ENCODE assay signal across 8 cellular contexts in genomic region chr11:104151404-104152204, GRCh38. TPM values are rescaled to one million over a fixed set of nuclear protein-coding genes. Genes with fewer than 3 reads are reported as not detected.
DNase-seq lines count a peak whose midpoint lies in the region; ATAC-seq and TF ChIP-seq lines count a peak whose summit lies in the region.
"Had no signal": no experiment of that assay in that cellular context is flagged by ENCODE, and none has a peak within 500 bp of the region (broad histone marks: within the 10 kb centered on the region; RNA-seq: fewer than 3 reads in every experiment).

No MANE protein-coding gene starts in this region.

- H3K36me3 ChIP-seq in DOHH2 (ENCODE audit: control insufficient read depth, low read length): no peaks in the 10 kb centered on the region
- H3K36me3 ChIP-seq in mesenchymal stem cell (ENCODE audit: control insufficient read depth in 1 of 2, insufficient read depth in 2 of 2, low read depth in 1 of 2, low read length in 2 of 2): no peaks in the 10 kb centered on the region

- H3K4me3 ChIP-seq in DOHH2 (ENCODE audit: low read length) (peak overlapping the region; percentile 58), astrocyte of the spinal cord (ENCODE audit: low read depth, low read length) (no peak overlapping the region), mesenchymal stem cell (ENCODE audit: insufficient read depth in 1 of 2, low read depth in 1 of 2, low read length in 2 of 2) (no peak overlapping the region)

- H3F3A ChIP-seq in DOHH2 (ENCODE audit: control insufficient read depth, insufficient read depth): peaks cover 6% of the 10 kb centered on the region

- H4K8ac ChIP-seq in mesenchymal stem cell (ENCODE audit: low read length): no peak overlapping the region

- no peak overlapping the region for H3K14ac ChIP-seq in mesenchymal stem cell (ENCODE audit: low read length in 2 of 2)

- H3K4ac ChIP-seq in mesenchymal stem cell (ENCODE audit: low read depth in 1 of 2, low read length in 2 of 2): no peak overlapping the region

- WGBS in mesenchymal stem cell: 93% methylated on average over 4 of the region's 8 CpGs

- no peak overlapping the region for H2BK5ac ChIP-seq in mesenchymal stem cell (ENCODE audit: low read depth, low read length, poor library complexity, severe bottlenecking)

- in situ Hi-C loops in astrocyte of the spinal cord (cut with HindIII; ENCODE audit: low sequenced_read_pairs): no loop called here

- no peak overlapping the region for H2BK15ac ChIP-seq in mesenchymal stem cell (ENCODE audit: low read depth, poor library complexity, severe bottlenecking)

- H3K18ac ChIP-seq in mesenchymal stem cell (ENCODE audit: low read depth in 1 of 2, low read length in 2 of 2): no peak overlapping the region

- H3K4me2 ChIP-seq in DOHH2 (ENCODE audit: low read length): peak overlapping the region; percentile 70
- H3K4me2 ChIP-seq in mesenchymal stem cell (ENCODE audit: low read length, poor library complexity, severe bottlenecking): no peak overlapping the region

- peaks cover 49% of the 10 kb centered on the region for H3K79me2 ChIP-seq in DOHH2 (ENCODE audit: control insufficient read depth, low read length)

- no peaks in the 10 kb centered on the region for H4K20me1 ChIP-seq in DOHH2 (ENCODE audit: control insufficient read depth, insufficient read depth, low read depth, low read length)

- H3K27me3 ChIP-seq in DOHH2 (ENCODE audit: control insufficient read depth, low read length) (no peaks in the 10 kb centered on the region), mesenchymal stem cell (ENCODE audit: control insufficient read depth in 1 of 2, insufficient read depth in 1 of 2, low read length in 2 of 2) (no peaks in the 10 kb centered on the region)

- H2AK5ac ChIP-seq in mesenchymal stem cell (ENCODE audit: low read length, severe bottlenecking): no peak overlapping the region

- H3K23ac ChIP-seq in mesenchymal stem cell (ENCODE audit: low read length in 2 of 2): no peak overlapping the region

- no peak overlapping the region for H2BK120ac ChIP-seq in mesenchymal stem cell (ENCODE audit: low read depth, low read length)

- H3K27ac ChIP-seq in DOHH2 (ENCODE audit: low read depth, low read length) (peak overlapping the region; percentile 68; the same call in 1 of the 2 replicates), mesenchymal stem cell (ENCODE audit: low read length, poor library complexity, severe bottlenecking) (no peak overlapping the region)
- H3K27ac ChIP-seq: epithelial cell of prostate had no signal

- DNase-seq in astrocyte of the spinal cord (ENCODE audit: low read depth, low spot score): peak; percentile 14
- DNase-seq in mesenchymal stem cell: peak; percentile 17
- no peak for DNase-seq in activated CD4-positive, CD25-positive, alpha-beta regulatory T cell (lab: John Stamatoyannopoulos, UW)
- no peak for DNase-seq in NCI-H128 (lab: John Stamatoyannopoulos, UW; ENCODE audit: unreplicated experiment)
- DNase-seq in cerebellar nuclear complex (lab: John Stamatoyannopoulos, UW): no peak

- no peak overlapping the region for H3K9ac ChIP-seq in mesenchymal stem cell (ENCODE audit: low read length)

- peaks cover 36% of the 10 kb centered on the region for H3K4me1 ChIP-seq in DOHH2 (ENCODE audit: control insufficient read depth, low read length)
- no peaks in the 10 kb centered on the region for H3K4me1 ChIP-seq in mesenchymal stem cell (ENCODE audit: control insufficient read depth, insufficient read depth, low read depth, low read length)

- peaks cover 2% of the 10 kb centered on the region for H3K79me1 ChIP-seq in mesenchymal stem cell (replicated peaks; ENCODE audit: low read length, poor library complexity, severe bottlenecking)

- no peak overlapping the region for H2AFZ ChIP-seq in mesenchymal stem cell (ENCODE audit: low read depth, low read length)

- no peak overlapping the region for H4K91ac ChIP-seq in mesenchymal stem cell (ENCODE audit: low read length)

- ATAC-seq in HG03159 (IDR thresholded peaks at IDR 0.05; ENCODE audit: unreplicated experiment): peak; percentile 52

- no peaks in the 10 kb centered on the region for H3K9me2 ChIP-seq in DOHH2 (replicated peaks; ENCODE audit: control insufficient read depth, low read length)

- H2BK12ac ChIP-seq in mesenchymal stem cell (ENCODE audit: low read length in 2 of 2): no peak overlapping the region

- TF ChIP-seq CTCF in DOHH2 (IDR thresholded peaks at IDR 0.05; ENCODE audit: low read depth, low read length, poor library complexity, severe bottlenecking): peak; percentile 62
- peak; percentile 47 for TF ChIP-seq CTCF in astrocyte of the spinal cord (IDR thresholded peaks at IDR 0.05; ENCODE audit: low read depth, low read length)

- H3K9me3 ChIP-seq in DOHH2 (ENCODE audit: control insufficient read depth, insufficient read depth, low read length) (no peaks in the 10 kb centered on the region), mesenchymal stem cell (ENCODE audit: control insufficient read depth, low read length) (no peaks in the 10 kb centered on the region)

RNA-seq across cellular contexts. Expression of gene PDGFD, which starts 12.3 kb away (rescaled TPM):
- 6.3 TPM for polyA plus RNA-seq in mesenchymal stem cell (2013, experiment 1 of 2)
- 6.7 TPM for polyA plus RNA-seq in mesenchymal stem cell (2013, experiment 2 of 2)

Comparison
In these comparisons a context has a peak if more than half of its experiments do, and no peak if none do; other contexts are left out.
1. DNase-seq: peak in astrocyte of the spinal cord (single experiment) and mesenchymal stem cell (single experiment); none in activated CD4-positive, CD25-positive, alpha-beta regulatory T cell (0 of 4), NCI-H128 (single experiment) and cerebellar nuclear complex (0 of 2).